Comparison of ENCODE assay signal across 12 cellular contexts in the genomic region with DNA sequence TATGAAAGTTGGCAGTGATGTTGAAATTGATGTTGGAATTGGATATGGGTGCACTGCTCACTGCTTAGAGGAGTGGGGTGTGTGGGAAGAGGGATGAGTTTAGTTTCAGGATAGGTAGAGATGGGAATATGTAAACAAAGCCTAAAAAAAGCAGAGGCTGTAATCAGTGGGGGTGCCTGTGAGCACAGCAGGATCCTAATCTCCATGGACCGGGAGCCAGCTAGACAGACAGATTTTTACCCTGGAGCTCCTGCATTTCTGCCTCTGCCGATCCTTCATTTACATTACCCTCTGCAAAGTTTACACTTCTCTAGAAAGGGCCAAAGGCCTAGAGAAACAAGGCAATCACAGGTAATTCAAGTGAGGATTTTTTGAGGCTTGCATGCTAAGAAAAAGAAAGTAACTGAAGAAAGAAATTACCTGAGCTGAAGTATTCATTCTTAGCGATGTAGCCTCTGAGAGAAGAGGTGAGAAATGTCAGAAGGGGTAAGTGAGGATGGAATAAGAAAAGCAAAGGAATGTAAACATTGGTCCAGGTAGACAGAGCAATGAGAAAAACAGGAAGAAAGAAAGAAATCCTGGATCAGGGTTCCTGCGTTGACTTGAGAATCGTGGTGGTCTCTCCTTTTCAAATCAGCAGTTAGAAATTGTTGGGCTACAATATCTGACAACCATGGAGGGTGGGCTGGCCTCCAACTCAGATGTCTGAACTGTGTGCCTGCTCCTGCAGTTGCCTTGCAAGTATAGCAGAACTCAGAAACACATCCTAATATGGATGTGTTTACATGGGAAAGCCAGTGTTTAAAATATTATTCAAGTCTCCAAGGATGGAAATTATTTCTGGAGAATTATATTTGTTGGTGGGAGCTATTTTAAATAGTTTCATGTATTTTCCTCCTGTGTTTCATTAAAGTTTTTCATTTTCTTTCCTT.
DNase-seq lines count a peak whose midpoint lies in the region; ATAC-seq, FAIRE-seq and TF ChIP-seq lines count a peak whose summit lies in the region.
"Had no signal": no experiment of that assay in that cellular context is flagged by ENCODE, and none has a peak within 500 bp of the region (broad histone marks: within the 10 kb centered on the region; RNA-seq: fewer than 3 reads in every experiment).

No MANE protein-coding gene starts in this region.

- H3K27me3 ChIP-seq in GM23338 (ENCODE audit: insufficient read depth) (no peaks in the 10 kb centered on the region), iPS-18a (ENCODE audit: control insufficient read depth, insufficient read depth, low read length) (peaks cover 3% of the 10 kb centered on the region), skeletal muscle tissue (ENCODE audit: control insufficient read depth in 3 of 3, insufficient read depth in 3 of 3, low read length in 3 of 3) (no peaks in the 10 kb centered on the region)
- H3K27me3 ChIP-seq: MG63 had no signal

- DNase-seq in GM23338 (ENCODE audit: low spot score), result peak; percentile 56
- peak; percentile 7 for DNase-seq in NCI-H345 treated with DMSO at 0.1 percent for 48 hours (lab: John Stamatoyannopoulos, UW; ENCODE audit: unreplicated experiment)
- DNase-seq in activated gamma-delta T cell (lab: John Stamatoyannopoulos, UW), result no peak
- DNase-seq in RCC 7860 (ENCODE audit: low spot score), result no peak
- DNase-seq: MG63, right cardiac atrium had no signal

- no peaks in the 10 kb centered on the region for H4K20me1 ChIP-seq in GM23338 (replicated peaks; ENCODE audit: insufficient read depth)

- peak overlapping the region; percentile 43 for H3K4me3 Mint-ChIP-seq in GM23338

- H3K9me3 Mint-ChIP-seq in GM23338, result no peaks in the 10 kb centered on the region

- peaks cover 27% of the 10 kb centered on the region for H3K4me1 ChIP-seq in GM23338 (ENCODE audit: insufficient read depth)
- peaks cover 32% of the 10 kb centered on the region for H3K4me1 ChIP-seq in iPS-18a (ENCODE audit: control insufficient read depth, low read depth, low read length)
- peaks cover 3 to 7% (median 3%) of the 10 kb centered on the region in 3 donors for H3K4me1 ChIP-seq in skeletal muscle tissue (ENCODE audit: control insufficient read depth in 3 of 3, insufficient read depth in 3 of 3, low read length in 3 of 3)

- H3K4me3 ChIP-seq in GM23338, result 0 out of 2 replicates have a peak overlapping the region, but pooled peaks have one; percentile 7
- H3K4me3 ChIP-seq in iPS-18a (ENCODE audit: low read length), result no peak overlapping the region
- no peak overlapping the region for H3K4me3 ChIP-seq in skeletal muscle tissue (ENCODE audit: low read length in 3 of 3)
- H3K4me3 ChIP-seq: lung, MG63 had no signal

- no peaks in the 10 kb centered on the region for H3K79me2 ChIP-seq in GM23338 (replicated peaks; ENCODE audit: insufficient read depth)

- H3K36me3 ChIP-seq in GM23338 (ENCODE audit: insufficient read depth) (no peaks in the 10 kb centered on the region), iPS-18a (ENCODE audit: control insufficient read depth, low read depth, low read length) (no peaks in the 10 kb centered on the region), skeletal muscle tissue (ENCODE audit: control insufficient read depth in 3 of 3, insufficient read depth in 3 of 3, low read length in 3 of 3) (peaks cover 15 to 34% (median 33%) of the 10 kb centered on the region in 3 donors)

- H3K9me2 ChIP-seq in GM23338 (ENCODE audit: insufficient read depth), result no peaks in the 10 kb centered on the region

- H3K9me3 ChIP-seq in iPS-18a (ENCODE audit: control insufficient read depth, low read depth, low read length) (no peaks in the 10 kb centered on the region), skeletal muscle tissue (ENCODE audit: control insufficient read depth in 3 of 3, low read length in 3 of 3) (no peaks in the 10 kb centered on the region)
- H3K9me3 ChIP-seq: MG63 had no signal

- H3K36me3 Mint-ChIP-seq in GM23338 (ENCODE audit: low read depth), result no peaks in the 10 kb centered on the region

- 0 out of 2 replicates have a peak overlapping the region, but pooled peaks have one; percentile 10 for H3K27ac Mint-ChIP-seq in GM23338

- no peak overlapping the region for H3K9ac ChIP-seq in iPS-18a (ENCODE audit: low read length)
- H3K9ac ChIP-seq in skeletal muscle tissue (ENCODE audit: low read depth in 1 of 3, low read length in 3 of 3), result no peak overlapping the region

- peaks cover 9% of the 10 kb centered on the region for H3K27me3 Mint-ChIP-seq in GM23338 (ENCODE audit: insufficient read depth, low read depth, poor library complexity)

- peaks cover 46% of the 10 kb centered on the region for H3K4me1 Mint-ChIP-seq in GM23338

- H3K27ac ChIP-seq in GM23338 (ENCODE audit: low read depth), result peak overlapping the region; percentile 18; the same call in 1 of the 2 replicates
- H3K27ac ChIP-seq in iPS-18a (ENCODE audit: low read length), result peak overlapping the region; percentile 2
- peak overlapping the region; percentile 66 for H3K27ac ChIP-seq in skeletal muscle tissue (ENCODE audit: low read depth, low read length)

- no peaks in the 10 kb centered on the region for H3F3A ChIP-seq in GM23338 (replicated peaks; ENCODE audit: low read depth)

- peak overlapping the region; percentile 36 for H3K4me2 ChIP-seq in GM23338

- FAIRE-seq in RCC 7860 (lab: Jason Lieb, UNC), result no peak
- FAIRE-seq: bronchial epithelial cell, GM12891 had no signal

- ATAC-seq in GM23338, result peak; percentile 75
- ATAC-seq in HG02610 (IDR thresholded peaks at IDR 0.05; ENCODE audit: unreplicated experiment), result no peak

- no peak for TF ChIP-seq CTCF in GM23338 (conservative IDR thresholded peaks at IDR 0.05; ENCODE audit: low read depth in 2 of 2)

- H2AFZ ChIP-seq in GM23338, result no peak overlapping the region

TF ChIP-seq in GM23338, 12 proteins besides CTCF, POLR2A, EP300 and RAD21 (continues in another document):
- no peak for TF ChIP-seq NANOG (IDR thresholded peaks at IDR 0.05; ENCODE audit: borderline replicate concordance)
- TF ChIP-seq STAT1 (IDR thresholded peaks at IDR 0.05; ENCODE audit: unreplicated experiment), result no peak
- TF ChIP-seq, protein P1, sequence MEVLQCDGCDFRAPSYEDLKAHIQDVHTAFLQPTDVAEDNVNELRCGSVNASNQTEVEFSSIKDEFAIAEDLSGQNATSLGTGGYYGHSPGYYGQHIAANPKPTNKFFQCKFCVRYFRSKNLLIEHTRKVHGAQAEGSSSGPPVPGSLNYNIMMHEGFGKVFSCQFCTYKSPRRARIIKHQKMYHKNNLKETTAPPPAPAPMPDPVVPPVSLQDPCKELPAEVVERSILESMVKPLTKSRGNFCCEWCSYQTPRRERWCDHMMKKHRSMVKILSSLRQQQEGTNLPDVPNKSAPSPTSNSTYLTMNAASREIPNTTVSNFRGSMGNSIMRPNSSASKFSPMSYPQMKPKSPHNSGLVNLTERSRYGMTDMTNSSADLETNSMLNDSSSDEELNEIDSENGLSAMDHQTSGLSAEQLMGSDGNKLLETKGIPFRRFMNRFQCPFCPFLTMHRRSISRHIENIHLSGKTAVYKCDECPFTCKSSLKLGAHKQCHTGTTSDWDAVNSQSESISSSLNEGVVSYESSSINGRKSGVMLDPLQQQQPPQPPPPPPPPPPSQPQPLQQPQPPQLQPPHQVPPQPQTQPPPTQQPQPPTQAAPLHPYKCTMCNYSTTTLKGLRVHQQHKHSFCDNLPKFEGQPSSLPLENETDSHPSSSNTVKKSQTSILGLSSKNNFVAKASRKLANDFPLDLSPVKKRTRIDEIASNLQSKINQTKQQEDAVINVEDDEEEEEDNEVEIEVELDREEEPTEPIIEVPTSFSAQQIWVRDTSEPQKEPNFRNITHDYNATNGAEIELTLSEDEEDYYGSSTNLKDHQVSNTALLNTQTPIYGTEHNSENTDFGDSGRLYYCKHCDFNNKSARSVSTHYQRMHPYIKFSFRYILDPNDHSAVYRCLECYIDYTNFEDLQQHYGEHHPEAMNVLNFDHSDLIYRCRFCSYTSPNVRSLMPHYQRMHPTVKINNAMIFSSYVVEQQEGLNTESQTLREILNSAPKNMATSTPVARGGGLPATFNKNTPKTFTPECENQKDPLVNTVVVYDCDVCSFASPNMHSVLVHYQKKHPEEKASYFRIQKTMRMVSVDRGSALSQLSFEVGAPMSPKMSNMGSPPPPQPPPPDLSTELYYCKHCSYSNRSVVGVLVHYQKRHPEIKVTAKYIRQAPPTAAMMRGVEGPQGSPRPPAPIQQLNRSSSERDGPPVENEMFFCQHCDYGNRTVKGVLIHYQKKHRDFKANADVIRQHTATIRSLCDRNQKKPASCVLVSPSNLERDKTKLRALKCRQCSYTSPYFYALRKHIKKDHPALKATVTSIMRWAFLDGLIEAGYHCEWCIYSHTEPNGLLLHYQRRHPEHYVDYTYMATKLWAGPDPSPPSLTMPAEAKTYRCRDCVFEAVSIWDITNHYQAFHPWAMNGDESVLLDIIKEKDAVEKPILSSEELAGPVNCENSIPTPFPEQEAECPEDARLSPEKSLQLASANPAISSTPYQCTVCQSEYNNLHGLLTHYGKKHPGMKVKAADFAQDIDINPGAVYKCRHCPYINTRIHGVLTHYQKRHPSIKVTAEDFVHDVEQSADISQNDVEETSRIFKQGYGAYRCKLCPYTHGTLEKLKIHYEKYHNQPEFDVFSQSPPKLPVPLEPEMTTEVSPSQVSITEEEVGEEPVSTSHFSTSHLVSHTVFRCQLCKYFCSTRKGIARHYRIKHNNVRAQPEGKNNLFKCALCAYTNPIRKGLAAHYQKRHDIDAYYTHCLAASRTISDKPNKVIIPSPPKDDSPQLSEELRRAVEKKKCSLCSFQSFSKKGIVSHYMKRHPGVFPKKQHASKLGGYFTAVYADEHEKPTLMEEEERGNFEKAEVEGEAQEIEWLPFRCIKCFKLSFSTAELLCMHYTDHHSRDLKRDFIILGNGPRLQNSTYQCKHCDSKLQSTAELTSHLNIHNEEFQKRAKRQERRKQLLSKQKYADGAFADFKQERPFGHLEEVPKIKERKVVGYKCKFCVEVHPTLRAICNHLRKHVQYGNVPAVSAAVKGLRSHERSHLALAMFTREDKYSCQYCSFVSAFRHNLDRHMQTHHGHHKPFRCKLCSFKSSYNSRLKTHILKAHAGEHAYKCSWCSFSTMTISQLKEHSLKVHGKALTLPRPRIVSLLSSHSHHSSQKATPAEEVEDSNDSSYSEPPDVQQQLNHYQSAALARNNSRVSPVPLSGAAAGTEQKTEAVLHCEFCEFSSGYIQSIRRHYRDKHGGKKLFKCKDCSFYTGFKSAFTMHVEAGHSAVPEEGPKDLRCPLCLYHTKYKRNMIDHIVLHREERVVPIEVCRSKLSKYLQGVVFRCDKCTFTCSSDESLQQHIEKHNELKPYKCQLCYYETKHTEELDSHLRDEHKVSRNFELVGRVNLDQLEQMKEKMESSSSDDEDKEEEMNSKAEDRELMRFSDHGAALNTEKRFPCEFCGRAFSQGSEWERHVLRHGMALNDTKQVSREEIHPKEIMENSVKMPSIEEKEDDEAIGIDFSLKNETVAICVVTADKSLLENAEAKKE (CRISPR knock-in tag; IDR thresholded peaks at IDR 0.05), result no peak

Comparison
In these comparisons a context has a peak if more than half of its experiments do, and no peak if none do; other contexts are left out.
1. DNase-seq: peak in GM23338 (single experiment) and NCI-H345 treated with DMSO at 0.1 percent for 48 hours (single experiment); none in activated gamma-delta T cell (single experiment) and RCC 7860 (single experiment).
2. H3K27ac ChIP-seq: peak in every context shown above with its lines; median percentile 66 in skeletal muscle tissue; 18 in GM23338; 2 in iPS-18a.